ENCODE assay signal across 8 cellular contexts in the genomic region with DNA sequence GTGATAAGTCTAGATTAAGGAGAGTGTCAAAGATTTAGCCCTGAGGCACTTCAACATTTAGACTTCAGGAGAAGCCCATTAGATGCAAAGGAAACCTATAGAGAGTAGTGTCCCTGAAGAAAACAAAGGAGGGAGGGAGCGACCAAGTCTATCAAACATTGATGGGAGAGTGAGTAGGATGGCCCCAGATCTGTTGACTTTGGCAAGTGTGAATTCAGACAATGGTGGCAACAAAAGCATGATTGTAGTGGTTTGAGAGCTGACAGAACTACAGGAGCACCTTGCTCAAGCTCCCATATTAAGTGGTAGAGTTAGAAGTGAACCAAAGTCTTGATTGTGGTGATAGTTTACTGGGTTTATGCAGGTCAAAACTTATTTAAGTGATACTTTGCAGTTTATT. TPM values are rescaled to one million over a fixed set of nuclear protein-coding genes. Genes with fewer than 3 reads are reported as not detected.
DNase-seq lines count a peak whose midpoint lies in the region; ATAC-seq, FAIRE-seq and TF ChIP-seq lines count a peak whose summit lies in the region.

No MANE protein-coding gene starts in this region.

- TF ChIP-seq CTCF in right atrium auricular region (IDR thresholded peaks at IDR 0.05) = no peak
- no peak for TF ChIP-seq CTCF in K562 (IDR thresholded peaks at IDR 0.05 in 2 of 3, conservative IDR thresholded peaks at IDR 0.05 in 1 of 3; ENCODE audit: insufficient read depth in 2 of 3, low read depth in 1 of 3, low read length in 3 of 3)

- WGBS in K562 (ENCODE audit: insufficient coverage, low coverage, missing lambda C conversion rate) = 0% methylated on average over 1 of the region's 1 CpG

- intact Hi-C loops in cardiac septum (cut with DNase I) = loop anchor here (2.0 to 5.0 kb wide), 2 partner anchors 13 to 152 kb away; a partner anchor contains a TSS
- intact Hi-C loops in K562 (cut with micrococcal nuclease) = no loop called here

- peak overlapping the region; percentile 87 for H2AFZ ChIP-seq in K562 (ENCODE audit: low read depth, low read length)

- FAIRE-seq in K562 (lab: Jason Lieb, UNC) = no peak

- DNase-seq in right atrium auricular region (ENCODE audit: low spot score) = no peak
- no peak for DNase-seq in cardiac septum (ENCODE audit: low spot score)
- DNase-seq in K562 (ENCODE audit: extremely low read depth in 1 of 4, low spot score in 3 of 4) = no peak
- no peak for DNase-seq in NK-92 (lab: John Stamatoyannopoulos, UW; ENCODE audit: unreplicated experiment)
- no peak for DNase-seq in GM19238 (ENCODE audit: insufficient read length, low spot score)
- no peak for DNase-seq in AG08396 (ENCODE audit: low spot score)

- H3K79me2 ChIP-seq in K562 (ENCODE audit: control insufficient read depth, insufficient read depth, low read length) = peaks cover 58% of the 10 kb centered on the region

- TF ChIP-seq EP300 in K562 (IDR thresholded peaks at IDR 0.05; ENCODE audit: low read length) = no peak

- H3K27me3 ChIP-seq in right atrium auricular region (no peaks in the 10 kb centered on the region), K562 (ENCODE audit: control insufficient read depth in 2 of 2, insufficient read depth in 2 of 2, low read length in 2 of 2) (no peaks in the 10 kb centered on the region), mononuclear cell (ENCODE audit: insufficient read depth, low read length) (no peaks in the 10 kb centered on the region)

- no peak for TF ChIP-seq POLR2A in K562 (conservative IDR thresholded peaks at IDR 0.05)

- H3K36me3 ChIP-seq in right atrium auricular region (no peaks in the 10 kb centered on the region), K562 (ENCODE audit: control insufficient read depth, insufficient read depth, low read length) (peaks cover 44% of the 10 kb centered on the region)

- H3K27ac ChIP-seq in right atrium auricular region (peak overlapping the region; percentile 81 to 96), K562 (ENCODE audit: extremely low read depth, low read depth, low read length) (peak overlapping the region; percentile 92)

- BruUV-seq in K562 (replicated peaks; lab: Mats Ljungman, UMichigan) = no TSS peak

- peaks cover 0 to 30% of the 10 kb centered on the region in 2 donors for H3K4me1 ChIP-seq in right atrium auricular region
- H3K4me1 ChIP-seq in K562 (replicated peaks in 1 of 2; ENCODE audit: control insufficient read depth in 2 of 2, insufficient read depth in 2 of 2, low read length in 2 of 2) = peaks cover 24 to 39% of the 10 kb centered on the region in 2 experiments
- H3K4me1 ChIP-seq in mononuclear cell (ENCODE audit: insufficient read depth, low read length) = peaks cover 30% of the 10 kb centered on the region

- TF ChIP-seq RAD21 in K562 (CRISPR knock-in tag; conservative IDR thresholded peaks at IDR 0.05 in 1 of 2, IDR thresholded peaks at IDR 0.05 in 1 of 2) = no peak

- CTCF ChIA-PET in K562 (lab: Yijun Ruan, JAX; ENCODE audit: low intra/inter-chr PET ratio) = no interaction called here

- in situ Hi-C loops in K562 (cut with MboI) = no loop called here

- H4K20me1 ChIP-seq in K562 (replicated peaks; ENCODE audit: control insufficient read depth, insufficient read depth, low read length) = peaks cover 12% of the 10 kb centered on the region; the same call in 1 of the 2 replicates

- H3K4me3 ChIP-seq in right atrium auricular region = peak overlapping the region; percentile 53 to 67
- H3K4me3 ChIP-seq in K562 = peak overlapping the region; percentile 67
- peak overlapping the region; percentile 85 for H3K4me3 ChIP-seq in mononuclear cell (ENCODE audit: low read length)

- POLR2A ChIA-PET in K562 (lab: Yijun Ruan, JAX) = interaction anchor here (0.5 to 3.2 kb wide), 14 partner anchors 10 to 509 kb away, joined by 3 to 38 read pairs (median 4); a partner anchor contains a TSS

- ATAC-seq in K562 = no peak
- no peak for ATAC-seq in GM19328 (IDR thresholded peaks at IDR 0.05; ENCODE audit: unreplicated experiment)

- peak overlapping the region; percentile 90 for H3K4me2 ChIP-seq in K562 (ENCODE audit: insufficient read depth, low read length)

- peaks cover 10% of the 10 kb centered on the region for H3K9me1 ChIP-seq in K562 (ENCODE audit: control insufficient read depth, insufficient read depth, low read length)

- H3K9ac ChIP-seq in K562 (ENCODE audit: insufficient read depth in 1 of 2, low read depth in 2 of 2, low read length in 2 of 2) = peak overlapping the region; percentile 40 to 84

- H3K9me3 ChIP-seq in right atrium auricular region (no peaks in the 10 kb centered on the region), K562 (replicated peaks; ENCODE audit: control insufficient read depth, insufficient read depth, low read depth, low read length) (no peaks in the 10 kb centered on the region), mononuclear cell (ENCODE audit: low read depth, low read length) (no peaks in the 10 kb centered on the region)

RNA-seq across cellular contexts. Expression of a gene that starts 1.0 kb away (rescaled TPM):
- 10 to 100 TPM; 33.9 to 41.3 TPM for total RNA-seq in right atrium auricular region
- total RNA-seq in cardiac septum = 44.2 TPM
- total RNA-seq in K562 (2011; cell fraction: chromatin; rRNA removed; ENCODE audit: low replicate concordance) = 106 and 144 TPM in 2 replicates
- 68.8 and 74.0 TPM in 2 replicates for total RNA-seq in K562 (2011; cell fraction: nucleolus; rRNA removed)
- 67.5 and 78.2 TPM in 2 replicates for total RNA-seq in K562 (2011; cell fraction: nucleoplasm; rRNA removed)
- total RNA-seq in K562 (2014; rRNA removed) = 149 and 166 TPM in 2 replicates
- total RNA-seq in K562 (2014; rRNA removed; fragmentation: Illumina TruSeq; extraction: Trizol) = 102 and 114 TPM in 2 replicates
- 137 and 138 TPM in 2 replicates for total RNA-seq in K562 (2015; rRNA removed; fragmentation: Illumina TruSeq; extraction: Trizol)
- total RNA-seq in K562 (2021) = 120 and 138 TPM in 2 replicates
- polyA plus RNA-seq in K562 (2011; rRNA removed) = 47.4 and 53.0 TPM in 2 replicates
- 55.5 and 68.2 TPM in 2 replicates for polyA plus RNA-seq in K562 (2011; cell fraction: cytosol; rRNA removed)
- polyA plus RNA-seq in K562 (2011; cell fraction: nucleus; rRNA removed) = 107 and 119 TPM in 2 replicates
- 94.3 and 135 TPM in 2 replicates for polyA plus RNA-seq in K562 (2012)
- 193 and 194 TPM in 2 replicates for polyA plus RNA-seq in K562 (2014; fragmentation: Illumina TruSeq; extraction: Trizol)
- polyA plus RNA-seq in K562 (2014; fragmentation: Nextera tagmentation; extraction: Ambion mirVana) = 10 to 100 TPM; 41.6 to 43.5 TPM
- 91.6 and 95.4 TPM in 2 replicates for polyA plus RNA-seq in K562 (2014; rRNA removed)
- 64.1 and 88.2 TPM in 2 replicates for polyA minus RNA-seq in K562 (2011; rRNA and poly(A)+ RNA removed)
- polyA minus RNA-seq in K562 (2011; cell fraction: cytosol; rRNA and poly(A)+ RNA removed) = 70.7 and 87.6 TPM in 2 replicates
- polyA minus RNA-seq in K562 (2011; cell fraction: nucleus; rRNA and poly(A)+ RNA removed) = 30.8 and 44.9 TPM in 2 replicates
- 30.5 TPM for total RNA-seq in mononuclear cell

RNA-seq across cellular contexts. Expression of a gene that starts 13.2 kb away (rescaled TPM):
- 1 to 10 TPM; 2.3 to 3.7 TPM for total RNA-seq in right atrium auricular region
- 3.2 TPM for total RNA-seq in cardiac septum
- 30.7 and 40.4 TPM in 2 replicates for total RNA-seq in K562 (2011; cell fraction: chromatin; rRNA removed; ENCODE audit: low replicate concordance)
- total RNA-seq in K562 (2011; cell fraction: nucleolus; rRNA removed) = 17.5 and 18.5 TPM in 2 replicates
- total RNA-seq in K562 (2011; cell fraction: nucleoplasm; rRNA removed) = 28.0 and 48.3 TPM in 2 replicates
- 25.3 and 27.7 TPM in 2 replicates for total RNA-seq in K562 (2014; rRNA removed)
- total RNA-seq in K562 (2014; rRNA removed; fragmentation: Illumina TruSeq; extraction: Trizol) = 22.5 and 23.5 TPM in 2 replicates
- 31.9 and 33.6 TPM in 2 replicates for total RNA-seq in K562 (2015; rRNA removed; fragmentation: Illumina TruSeq; extraction: Trizol)
- 28.8 and 31.4 TPM in 2 replicates for total RNA-seq in K562 (2021)
- polyA plus RNA-seq in K562 (2011; rRNA removed) = 38.6 and 44.3 TPM in 2 replicates
- polyA plus RNA-seq in K562 (2011; cell fraction: cytosol; rRNA removed) = 57.5 and 64.8 TPM in 2 replicates
- polyA plus RNA-seq in K562 (2011; cell fraction: nucleus; rRNA removed) = 41.6 and 45.0 TPM in 2 replicates
- 19.5 and 24.7 TPM in 2 replicates for polyA plus RNA-seq in K562 (2012)
- 52.2 and 59.6 TPM in 2 replicates for polyA plus RNA-seq in K562 (2014; fragmentation: Illumina TruSeq; extraction: Trizol)
- 10 to 100 TPM; 23.9 to 26.6 TPM for polyA plus RNA-seq in K562 (2014; fragmentation: Nextera tagmentation; extraction: Ambion mirVana)
- 34.6 and 38.0 TPM in 2 replicates for polyA plus RNA-seq in K562 (2014; rRNA removed)
- 46.0 and 47.8 TPM in 2 replicates for polyA minus RNA-seq in K562 (2011; rRNA and poly(A)+ RNA removed)
- 13.3 and 18.6 TPM in 2 replicates for polyA minus RNA-seq in K562 (2011; cell fraction: cytosol; rRNA and poly(A)+ RNA removed)
- 12.8 and 21.0 TPM in 2 replicates for polyA minus RNA-seq in K562 (2011; cell fraction: nucleus; rRNA and poly(A)+ RNA removed)
- 6.8 TPM for total RNA-seq in mononuclear cell

RNA-seq across cellular contexts. Expression of a gene that starts 14.0 kb away (rescaled TPM):
- total RNA-seq in right atrium auricular region (10 to 100 TPM in 1 of 2 donors, 1 to 10 TPM in 1; 7.9 to 16.4 TPM), cardiac septum (19.6 TPM), K562 (2014; rRNA removed) (51.6 and 92.3 TPM in 2 replicates), K562 (2014; rRNA removed; fragmentation: Illumina TruSeq; extraction: Trizol) (53.9 and 57.0 TPM in 2 replicates), K562 (2015; rRNA removed; fragmentation: Illumina TruSeq; extraction: Trizol) (53.1 and 58.0 TPM in 2 replicates), K562 (2021) (96.7 and 112 TPM in 2 replicates), mononuclear cell (40.8 TPM)
- 62.6 and 77.3 TPM in 2 replicates for total RNA-seq in K562 (2011; cell fraction: chromatin; rRNA removed; ENCODE audit: low replicate concordance)
- total RNA-seq in K562 (2011; cell fraction: nucleolus; rRNA removed) = 31.0 and 32.1 TPM in 2 replicates
- total RNA-seq in K562 (2011; cell fraction: nucleoplasm; rRNA removed) = 44.9 and 68.0 TPM in 2 replicates
- polyA plus RNA-seq in K562 (2011; rRNA removed) (59.6 and 77.7 TPM in 2 replicates), K562 (2014; fragmentation: Illumina TruSeq; extraction: Trizol) (70.6 and 95.1 TPM in 2 replicates), K562 (2014; fragmentation: Nextera tagmentation; extraction: Ambion mirVana) (1 to 10 TPM in 1 of 2 experiments, under 1 TPM in 1; 0.73 to 1.3 TPM), K562 (2014; rRNA removed) (59.5 and 72.0 TPM in 2 replicates)
- 61.6 and 96.6 TPM in 2 replicates for polyA plus RNA-seq in K562 (2011; cell fraction: cytosol; rRNA removed)
- polyA plus RNA-seq in K562 (2011; cell fraction: nucleus; rRNA removed) = 44.0 and 65.8 TPM in 2 replicates
- polyA plus RNA-seq in K562 (2012) = 73.0 and 116 TPM in 2 replicates
- 26.6 and 37.0 TPM in 2 replicates for polyA minus RNA-seq in K562 (2011; rRNA and poly(A)+ RNA removed)
- polyA minus RNA-seq in K562 (2011; cell fraction: cytosol; rRNA and poly(A)+ RNA removed) = 32.7 and 40.8 TPM in 2 replicates
- polyA minus RNA-seq in K562 (2011; cell fraction: nucleus; rRNA and poly(A)+ RNA removed) = 14.4 and 18.4 TPM in 2 replicates

RNA-seq across cellular contexts. Expression of a gene that starts 46.8 kb away (rescaled TPM):
- total RNA-seq in right atrium auricular region (10 to 100 TPM; 18.4 to 20.6 TPM), cardiac septum (30.0 TPM), K562 (2014; rRNA removed) (32.6 and 60.5 TPM in 2 replicates), K562 (2014; rRNA removed; fragmentation: Illumina TruSeq; extraction: Trizol) (49.7 TPM in 2 replicates), K562 (2015; rRNA removed; fragmentation: Illumina TruSeq; extraction: Trizol) (39.9 and 49.9 TPM in 2 replicates), K562 (2021) (65.5 and 69.9 TPM in 2 replicates), mononuclear cell (166 TPM)
- 194 and 283 TPM in 2 replicates for total RNA-seq in K562 (2011; cell fraction: chromatin; rRNA removed; ENCODE audit: low replicate concordance)
- 176 and 243 TPM in 2 replicates for total RNA-seq in K562 (2011; cell fraction: nucleolus; rRNA removed)
- 172 and 194 TPM in 2 replicates for total RNA-seq in K562 (2011; cell fraction: nucleoplasm; rRNA removed)
- polyA plus RNA-seq in K562 (2011; rRNA removed) (19.4 and 28.1 TPM in 2 replicates), K562 (2014; fragmentation: Illumina TruSeq; extraction: Trizol) (31.3 and 61.2 TPM in 2 replicates), K562 (2014; fragmentation: Nextera tagmentation; extraction: Ambion mirVana) (10 to 100 TPM; 14.1 to 21.9 TPM), K562 (2014; rRNA removed) (26.8 and 30.4 TPM in 2 replicates)
- 14.0 and 15.3 TPM in 2 replicates for polyA plus RNA-seq in K562 (2011; cell fraction: cytosol; rRNA removed)
- polyA plus RNA-seq in K562 (2011; cell fraction: nucleus; rRNA removed) = 79.8 and 95.1 TPM in 2 replicates
- 38.2 and 56.5 TPM in 2 replicates for polyA plus RNA-seq in K562 (2012)
- 111 and 152 TPM in 2 replicates for polyA minus RNA-seq in K562 (2011; rRNA and poly(A)+ RNA removed)
- 27.6 and 30.5 TPM in 2 replicates for polyA minus RNA-seq in K562 (2011; cell fraction: cytosol; rRNA and poly(A)+ RNA removed)
- polyA minus RNA-seq in K562 (2011; cell fraction: nucleus; rRNA and poly(A)+ RNA removed) = 193 and 329 TPM in 2 replicates

RNA-seq across cellular contexts. Expression of a gene that starts 47.4 kb away (rescaled TPM):
- total RNA-seq in right atrium auricular region (10 to 100 TPM; 65.6 to 87.7 TPM), cardiac septum (96.1 TPM), K562 (2014; rRNA removed) (134 and 143 TPM in 2 replicates), K562 (2014; rRNA removed; fragmentation: Illumina TruSeq; extraction: Trizol) (159 TPM in 2 replicates), K562 (2015; rRNA removed; fragmentation: Illumina TruSeq; extraction: Trizol) (144 and 146 TPM in 2 replicates), K562 (2021) (125 and 132 TPM in 2 replicates), mononuclear cell (31.3 TPM)
- total RNA-seq in K562 (2011; cell fraction: chromatin; rRNA removed; ENCODE audit: low replicate concordance) = 34.1 and 72.7 TPM in 2 replicates
- total RNA-seq in K562 (2011; cell fraction: nucleolus; rRNA removed) = 57.9 and 58.4 TPM in 2 replicates
- 49.2 and 50.2 TPM in 2 replicates for total RNA-seq in K562 (2011; cell fraction: nucleoplasm; rRNA removed)
- polyA plus RNA-seq in K562 (2011; rRNA removed) (177 and 178 TPM in 2 replicates), K562 (2014; fragmentation: Illumina TruSeq; extraction: Trizol) (285 and 292 TPM in 2 replicates), K562 (2014; fragmentation: Nextera tagmentation; extraction: Ambion mirVana) (100 to 1,000 TPM; 331 to 383 TPM), K562 (2014; rRNA removed) (180 and 270 TPM in 2 replicates)
- polyA plus RNA-seq in K562 (2011; cell fraction: cytosol; rRNA removed) = 261 and 277 TPM in 2 replicates
- polyA plus RNA-seq in K562 (2011; cell fraction: nucleus; rRNA removed) = 41.8 and 46.9 TPM in 2 replicates
- 141 and 165 TPM in 2 replicates for polyA plus RNA-seq in K562 (2012)
- 121 and 136 TPM in 2 replicates for polyA minus RNA-seq in K562 (2011; rRNA and poly(A)+ RNA removed)
- 91.8 and 121 TPM in 2 replicates for polyA minus RNA-seq in K562 (2011; cell fraction: cytosol; rRNA and poly(A)+ RNA removed)
- polyA minus RNA-seq in K562 (2011; cell fraction: nucleus; rRNA and poly(A)+ RNA removed) = 25.8 and 35.7 TPM in 2 replicates
